Comparison of ENCODE assay signal across 1 cellular context in genomic region chr1:111101854-111102642, GRCh38.
TF ChIP-seq lines count a peak whose summit lies in the region.

No MANE protein-coding gene starts in this region.

TF ChIP-seq in K562, 482 proteins besides CTCF, POLR2A, EP300 and RAD21 (continued from another document and continues in another):
- TF ChIP-seq, protein P1, sequence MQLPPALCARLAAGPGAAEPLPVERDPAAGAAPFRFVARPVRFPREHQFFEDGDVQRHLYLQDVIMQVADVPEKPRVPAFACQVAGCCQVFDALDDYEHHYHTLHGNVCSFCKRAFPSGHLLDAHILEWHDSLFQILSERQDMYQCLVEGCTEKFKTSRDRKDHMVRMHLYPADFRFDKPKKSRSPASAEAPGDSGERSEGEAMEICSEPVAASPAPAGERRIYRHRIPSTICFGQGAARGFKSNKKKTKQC (CRISPR knock-in tag; IDR thresholded peaks at IDR 0.05) = no peak
- TF ChIP-seq TAL1 (IDR thresholded peaks at IDR 0.05) = 0 out of 2 replicates have a peak, but pooled peaks have one; percentile 11
- TF ChIP-seq NFIC (IDR thresholded peaks at IDR 0.05) = peak; percentile 98
- TF ChIP-seq JUND (IDR thresholded peaks at IDR 0.05; ENCODE audit: borderline replicate concordance, low read depth, low read length) = peak; percentile 83
- peak; percentile 66; the same call in 2 of the 3 replicates for TF ChIP-seq JUND (tag; IDR thresholded peaks at IDR 0.05; ENCODE audit: borderline replicate concordance, low read depth, low read length)
- TF ChIP-seq DPF2 (IDR thresholded peaks at IDR 0.05) = peak; percentile 84
- no peak for TF ChIP-seq TEAD2 (tag; IDR thresholded peaks at IDR 0.05)
- 0 out of 2 replicates have a peak, but pooled peaks have one; percentile 31 for TF ChIP-seq NFIX (CRISPR knock-in tag; IDR thresholded peaks at IDR 0.05; ENCODE audit: low read depth)
- TF ChIP-seq HDAC1 (IDR thresholded peaks at IDR 0.05) = peak in 1 of 2 experiments; percentile 50; a peak in 1 of 4 replicates
- peak; percentile 54 for TF ChIP-seq MEIS2 (IDR thresholded peaks at IDR 0.05; ENCODE audit: partially characterized antibody)
- TF ChIP-seq CTBP1 (IDR thresholded peaks at IDR 0.05; ENCODE audit: borderline replicate concordance) = peak; percentile 80; the same call in 1 of the 2 replicates
- TF ChIP-seq MAFK (IDR thresholded peaks at IDR 0.05; ENCODE audit: low read length) = peak; percentile 83
- TF ChIP-seq TBL1XR1 (IDR thresholded peaks at IDR 0.05; ENCODE audit: low read length in 2 of 2) = peak in 1 of 2 experiments; percentile 52; a peak in 1 of 4 replicates
- TF ChIP-seq CBX5 (IDR thresholded peaks at IDR 0.05; ENCODE audit: borderline replicate concordance, low read depth) = no peak
- no peak for TF ChIP-seq ZNF23 (CRISPR knock-in tag; IDR thresholded peaks at IDR 0.05)
- peak; percentile 95 for TF ChIP-seq LEF1 (IDR thresholded peaks at IDR 0.05)
- 0 out of 2 replicates have a peak, but pooled peaks have one; percentile 22 for TF ChIP-seq PKNOX1 (IDR thresholded peaks at IDR 0.05)
- TF ChIP-seq ZEB2 (IDR thresholded peaks at IDR 0.05) = peak; percentile 85
- peak; percentile 57 for TF ChIP-seq CHD2 (IDR thresholded peaks at IDR 0.05; ENCODE audit: low read depth, low read length)
- TF ChIP-seq, protein P2, sequence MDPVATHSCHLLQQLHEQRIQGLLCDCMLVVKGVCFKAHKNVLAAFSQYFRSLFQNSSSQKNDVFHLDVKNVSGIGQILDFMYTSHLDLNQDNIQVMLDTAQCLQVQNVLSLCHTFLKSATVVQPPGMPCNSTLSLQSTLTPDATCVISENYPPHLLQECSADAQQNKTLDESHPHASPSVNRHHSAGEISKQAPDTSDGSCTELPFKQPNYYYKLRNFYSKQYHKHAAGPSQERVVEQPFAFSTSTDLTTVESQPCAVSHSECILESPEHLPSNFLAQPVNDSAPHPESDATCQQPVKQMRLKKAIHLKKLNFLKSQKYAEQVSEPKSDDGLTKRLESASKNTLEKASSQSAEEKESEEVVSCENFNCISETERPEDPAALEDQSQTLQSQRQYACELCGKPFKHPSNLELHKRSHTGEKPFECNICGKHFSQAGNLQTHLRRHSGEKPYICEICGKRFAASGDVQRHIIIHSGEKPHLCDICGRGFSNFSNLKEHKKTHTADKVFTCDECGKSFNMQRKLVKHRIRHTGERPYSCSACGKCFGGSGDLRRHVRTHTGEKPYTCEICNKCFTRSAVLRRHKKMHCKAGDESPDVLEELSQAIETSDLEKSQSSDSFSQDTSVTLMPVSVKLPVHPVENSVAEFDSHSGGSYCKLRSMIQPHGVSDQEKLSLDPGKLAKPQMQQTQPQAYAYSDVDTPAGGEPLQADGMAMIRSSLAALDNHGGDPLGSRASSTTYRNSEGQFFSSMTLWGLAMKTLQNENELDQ (CRISPR knock-in tag; IDR thresholded peaks at IDR 0.05; ENCODE audit: borderline replicate concordance) = no peak
- TF ChIP-seq NR2C1 (IDR thresholded peaks at IDR 0.05) = 0 out of 2 replicates have a peak, but pooled peaks have one; percentile 36
- no peak; the same call in none of the 2 replicates for TF ChIP-seq NR2C1 (tag; IDR thresholded peaks at IDR 0.05)
- no peak for TF ChIP-seq ZNF699 (CRISPR knock-in tag; IDR thresholded peaks at IDR 0.05; ENCODE audit: insufficient replicate concordance)
- TF ChIP-seq SMARCE1 (IDR thresholded peaks at IDR 0.05) = peak; percentile 80
- no peak for TF ChIP-seq ZKSCAN3 (CRISPR knock-in tag; IDR thresholded peaks at IDR 0.05)
- TF ChIP-seq NR2C2 (CRISPR knock-in tag; IDR thresholded peaks at IDR 0.05) = no peak
- 0 out of 2 replicates have a peak, but pooled peaks have one; percentile 16 for TF ChIP-seq NR2C2 (tag; IDR thresholded peaks at IDR 0.05)
- peak; percentile 77 for TF ChIP-seq ATF3 (IDR thresholded peaks at IDR 0.05)
- TF ChIP-seq ATF3 (CRISPR knock-in tag; conservative IDR thresholded peaks at IDR 0.05) = no peak
- peak; percentile 23; the same call in 1 of the 2 replicates for TF ChIP-seq VEZF1 (CRISPR knock-in tag; IDR thresholded peaks at IDR 0.05)
- TF ChIP-seq ZNF589 (CRISPR knock-in tag; IDR thresholded peaks at IDR 0.05; ENCODE audit: low read depth) = 0 out of 2 replicates have a peak, but pooled peaks have one; percentile 26
- TF ChIP-seq TAF9B (IDR thresholded peaks at IDR 0.05; ENCODE audit: partially characterized antibody) = peak; percentile 59
- TF ChIP-seq TRIM24 (IDR thresholded peaks at IDR 0.05) = peak; percentile 88 to 90
- peak; percentile 57 for TF ChIP-seq TCF3 (CRISPR knock-in tag; IDR thresholded peaks at IDR 0.05)
- TF ChIP-seq HINFP (tag; conservative IDR thresholded peaks at IDR 0.05; ENCODE audit: low read depth) = no peak
- TF ChIP-seq SMAD4 (CRISPR knock-in tag; conservative IDR thresholded peaks at IDR 0.05) = peak; percentile 86
- peak; percentile 66 for TF ChIP-seq ATF7 (IDR thresholded peaks at IDR 0.05)
- 0 out of 2 replicates have a peak, but pooled peaks have one; percentile 54 for TF ChIP-seq GATAD2A (IDR thresholded peaks at IDR 0.05)
- TF ChIP-seq, protein P3, sequence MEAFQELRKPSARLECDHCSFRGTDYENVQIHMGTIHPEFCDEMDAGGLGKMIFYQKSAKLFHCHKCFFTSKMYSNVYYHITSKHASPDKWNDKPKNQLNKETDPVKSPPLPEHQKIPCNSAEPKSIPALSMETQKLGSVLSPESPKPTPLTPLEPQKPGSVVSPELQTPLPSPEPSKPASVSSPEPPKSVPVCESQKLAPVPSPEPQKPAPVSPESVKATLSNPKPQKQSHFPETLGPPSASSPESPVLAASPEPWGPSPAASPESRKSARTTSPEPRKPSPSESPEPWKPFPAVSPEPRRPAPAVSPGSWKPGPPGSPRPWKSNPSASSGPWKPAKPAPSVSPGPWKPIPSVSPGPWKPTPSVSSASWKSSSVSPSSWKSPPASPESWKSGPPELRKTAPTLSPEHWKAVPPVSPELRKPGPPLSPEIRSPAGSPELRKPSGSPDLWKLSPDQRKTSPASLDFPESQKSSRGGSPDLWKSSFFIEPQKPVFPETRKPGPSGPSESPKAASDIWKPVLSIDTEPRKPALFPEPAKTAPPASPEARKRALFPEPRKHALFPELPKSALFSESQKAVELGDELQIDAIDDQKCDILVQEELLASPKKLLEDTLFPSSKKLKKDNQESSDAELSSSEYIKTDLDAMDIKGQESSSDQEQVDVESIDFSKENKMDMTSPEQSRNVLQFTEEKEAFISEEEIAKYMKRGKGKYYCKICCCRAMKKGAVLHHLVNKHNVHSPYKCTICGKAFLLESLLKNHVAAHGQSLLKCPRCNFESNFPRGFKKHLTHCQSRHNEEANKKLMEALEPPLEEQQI (IDR thresholded peaks at IDR 0.05) = peak; percentile 76; the same call in 1 of the 2 replicates
- TF ChIP-seq RFX1 (IDR thresholded peaks at IDR 0.05) = peak; percentile 36; the same call in 1 of the 2 replicates
- TF ChIP-seq PHF8 (IDR thresholded peaks at IDR 0.05; ENCODE audit: borderline replicate concordance, low read length) = peak; percentile 30; the same call in 1 of the 2 replicates
- peak in 1 of 2 experiments; percentile 40; a peak in 1 of 4 replicates for TF ChIP-seq MAZ (CRISPR knock-in tag; conservative IDR thresholded peaks at IDR 0.05 in 1 of 2, IDR thresholded peaks at IDR 0.05 in 1 of 2)
- TF ChIP-seq FOXM1 (IDR thresholded peaks at IDR 0.05; ENCODE audit: low read depth) = 0 out of 2 replicates have a peak, but pooled peaks have one; percentile 14
- TF ChIP-seq FOXM1 (CRISPR knock-in tag; IDR thresholded peaks at IDR 0.05; ENCODE audit: low read depth) = no peak
- no peak for TF ChIP-seq PHF21A (IDR thresholded peaks at IDR 0.05; ENCODE audit: borderline replicate concordance, low read depth)
- TF ChIP-seq COPS2 (conservative IDR thresholded peaks at IDR 0.05) = no peak
- TF ChIP-seq ERF (CRISPR knock-in tag; IDR thresholded peaks at IDR 0.05) = no peak
- peak; percentile 80 for TF ChIP-seq NFE2L1 (tag; IDR thresholded peaks at IDR 0.05; ENCODE audit: borderline replicate concordance, low read depth)
- TF ChIP-seq MAFG (tag; conservative IDR thresholded peaks at IDR 0.05) = peak; percentile 94
- no peak for TF ChIP-seq YBX1 (IDR thresholded peaks at IDR 0.05)
- peak; percentile 79 for TF ChIP-seq STAT5A (IDR thresholded peaks at IDR 0.05; ENCODE audit: borderline replicate concordance, low read length)
- peak; percentile 32; the same call in 1 of the 2 replicates for TF ChIP-seq RBFOX2 (IDR thresholded peaks at IDR 0.05; ENCODE audit: low read depth, low read length)
- peak; percentile 65 for TF ChIP-seq DACH1 (IDR thresholded peaks at IDR 0.05; ENCODE audit: partially characterized antibody)
- TF ChIP-seq BACH1 (tag; IDR thresholded peaks at IDR 0.05) = peak; percentile 81; the same call in 1 of the 2 replicates
- peak; percentile 97 for TF ChIP-seq NFE2 (IDR thresholded peaks at IDR 0.05; ENCODE audit: low read depth)
- TF ChIP-seq CEBPB (tag; IDR thresholded peaks at IDR 0.05) = peak; percentile 76
- TF ChIP-seq, protein P4, sequence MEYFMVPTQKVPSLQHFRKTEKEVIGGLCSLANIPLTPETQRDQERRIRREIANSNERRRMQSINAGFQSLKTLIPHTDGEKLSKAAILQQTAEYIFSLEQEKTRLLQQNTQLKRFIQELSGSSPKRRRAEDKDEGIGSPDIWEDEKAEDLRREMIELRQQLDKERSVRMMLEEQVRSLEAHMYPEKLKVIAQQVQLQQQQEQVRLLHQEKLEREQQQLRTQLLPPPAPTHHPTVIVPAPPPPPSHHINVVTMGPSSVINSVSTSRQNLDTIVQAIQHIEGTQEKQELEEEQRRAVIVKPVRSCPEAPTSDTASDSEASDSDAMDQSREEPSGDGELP (CRISPR knock-in tag; IDR thresholded peaks at IDR 0.05; ENCODE audit: borderline replicate concordance) = peak; percentile 82
- peak; percentile 62; the same call in 1 of the 2 replicates for TF ChIP-seq CXXC5 (CRISPR knock-in tag; IDR thresholded peaks at IDR 0.05)
- TF ChIP-seq RB1 (IDR thresholded peaks at IDR 0.05; ENCODE audit: low read depth) = peak; percentile 44; the same call in 1 of the 2 replicates
- no peak for TF ChIP-seq SRF (CRISPR knock-in tag; IDR thresholded peaks at IDR 0.05)
- TF ChIP-seq KDM5B (IDR thresholded peaks at IDR 0.05; ENCODE audit: insufficient replicate concordance, low read depth, low read length) = peak; percentile 54
- no peak for TF ChIP-seq ADNP (tag; IDR thresholded peaks at IDR 0.05)
- no peak for TF ChIP-seq FUS (optimal IDR thresholded peaks at IDR 0.05; ENCODE audit: low read depth, low read length)
- no peak for TF ChIP-seq HDAC3 (IDR thresholded peaks at IDR 0.05; ENCODE audit: borderline replicate concordance, partially characterized antibody)
- peak; percentile 68; the same call in 1 of the 2 replicates for TF ChIP-seq L3MBTL2 (IDR thresholded peaks at IDR 0.05)
- TF ChIP-seq, protein P5, sequence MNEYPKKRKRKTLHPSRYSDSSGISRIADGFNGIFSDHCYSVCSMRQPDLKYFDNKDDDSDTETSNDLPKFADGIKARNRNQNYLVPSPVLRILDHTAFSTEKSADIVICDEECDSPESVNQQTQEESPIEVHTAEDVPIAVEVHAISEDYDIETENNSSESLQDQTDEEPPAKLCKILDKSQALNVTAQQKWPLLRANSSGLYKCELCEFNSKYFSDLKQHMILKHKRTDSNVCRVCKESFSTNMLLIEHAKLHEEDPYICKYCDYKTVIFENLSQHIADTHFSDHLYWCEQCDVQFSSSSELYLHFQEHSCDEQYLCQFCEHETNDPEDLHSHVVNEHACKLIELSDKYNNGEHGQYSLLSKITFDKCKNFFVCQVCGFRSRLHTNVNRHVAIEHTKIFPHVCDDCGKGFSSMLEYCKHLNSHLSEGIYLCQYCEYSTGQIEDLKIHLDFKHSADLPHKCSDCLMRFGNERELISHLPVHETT (CRISPR knock-in tag; conservative IDR thresholded peaks at IDR 0.05 in 1 of 2, IDR thresholded peaks at IDR 0.05 in 1 of 2) = peak in 1 of 2 experiments; percentile 55; a peak in 2 of 4 replicates
- TF ChIP-seq ZNF766 (CRISPR knock-in tag; conservative IDR thresholded peaks at IDR 0.05) = 0 out of 2 replicates have a peak, but pooled peaks have one; percentile 26
- peak; percentile 16; the same call in 1 of the 2 replicates for TF ChIP-seq HDGF (IDR thresholded peaks at IDR 0.05)
- peak; percentile 88 for TF ChIP-seq MAFF (IDR thresholded peaks at IDR 0.05; ENCODE audit: low read length)
- 0 out of 2 replicates have a peak, but pooled peaks have one; percentile 19 for TF ChIP-seq MTA1 (IDR thresholded peaks at IDR 0.05; ENCODE audit: borderline replicate concordance)
